8 cellular contexts compared by ENCODE assay signal in the genomic region with DNA sequence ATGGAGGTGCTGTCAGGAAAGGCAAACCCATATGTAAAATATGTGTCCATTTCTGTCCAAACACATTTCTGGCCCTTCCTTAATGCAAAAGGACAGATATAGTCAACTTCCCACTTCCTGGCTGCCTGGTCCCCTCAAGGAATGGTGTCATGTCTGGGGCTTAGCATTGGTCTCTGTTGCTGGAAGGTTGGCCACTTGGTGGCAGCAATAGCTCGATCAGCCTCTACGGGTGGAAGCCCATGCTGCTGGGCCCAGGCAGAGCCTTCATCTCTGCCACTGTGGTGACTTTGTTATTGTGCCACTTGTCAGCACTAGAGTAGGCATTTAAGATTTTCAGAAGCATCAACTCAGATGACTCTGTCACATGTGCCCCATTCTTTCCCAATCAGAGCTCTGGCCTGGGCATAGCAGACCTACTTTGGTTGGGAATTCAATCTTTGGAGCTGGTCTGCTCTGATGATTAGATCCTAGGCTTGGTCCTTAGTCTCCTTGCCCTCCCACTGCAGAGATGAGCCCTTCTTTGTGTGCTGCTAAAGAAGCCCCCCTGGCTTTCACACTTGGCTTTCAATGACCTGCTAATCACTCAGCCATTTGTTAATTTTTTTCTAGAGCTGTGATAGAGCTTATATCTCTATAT. TPM values are rescaled to one million over a fixed set of nuclear protein-coding genes. Genes with fewer than 3 reads are reported as not detected.
A peak's percentile ranks its signal among the peaks of the same experiment; 100 is the strongest.
DNase-seq lines count a peak whose midpoint lies in the region; ATAC-seq and TF ChIP-seq lines count a peak whose summit lies in the region.

No MANE protein-coding gene starts in this region.

- no peak overlapping the region for H3K27ac ChIP-seq in thyroid gland

- no peak for TF ChIP-seq POLR2A in thyroid gland (IDR thresholded peaks at IDR 0.05)

- peak; percentile 83 for TF ChIP-seq CTCF in epithelial cell of esophagus (IDR thresholded peaks at IDR 0.05; ENCODE audit: insufficient read depth, low read depth, low read length, missing control alignments)
- peak in 4 of 6 experiments; percentile 16 to 62 (median 49) for TF ChIP-seq CTCF in thyroid gland (IDR thresholded peaks at IDR 0.05)

- intact Hi-C loops in thyroid gland (cut with DNase I) = loop anchor here (10.0 kb wide), 1 partner anchor 105 kb away; no protein-coding TSS in a partner anchor

- H3K9me3 ChIP-seq in thyroid gland = no peaks in the 10 kb centered on the region

- DNase-seq in NCI-H510A treated with DMSO at 0.1 percent for 48 hours (lab: John Stamatoyannopoulos, UW) (peak; percentile 46), NCI-H510A (lab: John Stamatoyannopoulos, UW) (no peak), NCI-H2171 treated with DMSO at 0.1 percent for 48 hours (lab: John Stamatoyannopoulos, UW) (peak; percentile 58), epithelial cell of esophagus (ENCODE audit: low read depth) (peak; percentile 70), middle frontal gyrus (ENCODE audit: extremely low spot score, low spot score) (peak; percentile 45), thyroid gland (peak; percentile 58 to 59)
- DNase-seq in activated CD4-positive, alpha-beta T cell treated with anti-CD3 and anti-CD28 coated beads, Interleukin-2, amount 50 U/mL, for 48 hours = peak; percentile 36 to 58

- 0% methylated on average over 2 of the region's 2 CpGs for WGBS in thyroid gland, 2 donors

- ATAC-seq in HG02798 (IDR thresholded peaks at IDR 0.05; ENCODE audit: poor library complexity, unreplicated experiment) = peak; percentile 84

- H3K4me1 ChIP-seq in thyroid gland = no peaks in the 10 kb centered on the region

- no peaks in the 10 kb centered on the region for H3K36me3 ChIP-seq in thyroid gland

- H3K4me3 ChIP-seq in epithelial cell of esophagus (ENCODE audit: low read length) (no peak overlapping the region), thyroid gland (replicated peaks in 1 of 3) (no peak overlapping the region)

- H3K27me3 ChIP-seq in thyroid gland = no peaks in the 10 kb centered on the region

RNA-seq across cellular contexts. Expression of a gene that starts 51.0 kb away (rescaled TPM):
- 1 to 10 TPM in 1 of 4 donors, not detected in 3; 1.2 TPM for total RNA-seq in thyroid gland

RNA-seq across cellular contexts. Expression of a gene that starts 58.5 kb away (rescaled TPM):
- 100 to 1,000 TPM; 102 to 226 (median 145) TPM for total RNA-seq in thyroid gland
